In the genomic region with DNA sequence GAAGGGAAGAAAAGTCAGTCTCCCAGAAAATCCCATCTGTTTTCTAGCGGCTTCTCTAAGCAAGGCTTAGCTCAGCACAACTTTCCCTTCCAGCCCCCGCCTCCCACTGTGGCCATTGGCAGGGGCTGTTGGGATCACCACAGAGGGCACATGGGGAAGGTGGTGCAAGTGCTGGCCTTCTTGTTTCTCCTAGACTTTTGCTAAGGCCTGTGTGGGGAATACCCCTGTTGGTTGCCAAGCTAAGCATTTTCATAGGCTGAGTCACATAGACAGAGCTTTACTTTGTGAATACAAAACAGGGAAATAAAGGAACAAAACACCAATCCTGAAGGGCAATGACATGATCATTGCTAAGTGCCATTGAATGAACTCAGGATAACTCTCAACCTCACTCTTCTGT, we compare ENCODE assay signal across 11 cellular contexts. TPM values are rescaled to one million over a fixed set of nuclear protein-coding genes. Genes with fewer than 3 reads are reported as not detected.
A peak's percentile ranks its signal among the peaks of the same experiment; 100 is the strongest.
DNase-seq lines count a peak whose midpoint lies in the region; ATAC-seq, FAIRE-seq and TF ChIP-seq lines count a peak whose summit lies in the region.
"Had no signal": no experiment of that assay in that cellular context is flagged by ENCODE, and none has a peak within 500 bp of the region (broad histone marks: within the 10 kb centered on the region; RNA-seq: fewer than 3 reads in every experiment).

No MANE protein-coding gene starts in this region.

- no peaks in the 10 kb centered on the region for H3K4me1 Mint-ChIP-seq in activated T-helper 17 cell treated with anti-CD3 and anti-CD28 coated beads, Interleukin-2, amount 50 U/mL, for 72 hours

- H3K27me3 Mint-ChIP-seq in activated T-helper 17 cell treated with anti-CD3 and anti-CD28 coated beads, Interleukin-2, amount 50 U/mL, for 72 hours = no peaks in the 10 kb centered on the region
- H3K27me3 Mint-ChIP-seq: activated T-cell treated with anti-CD3 and anti-CD28 coated beads, Interleukin-2, amount 50 U/mL, for 24 hours had no signal

- DNase-seq in H54 (ENCODE audit: insufficient read length, low spot score) (peak; percentile 42), foreskin fibroblast (peak; percentile 67 to 84), stromal cell of bone marrow (ENCODE audit: low read depth) (peak; percentile 90), NOMO-1 (lab: John Stamatoyannopoulos, UW; ENCODE audit: unreplicated experiment in 2 of 2) (no peak)
- no peak for DNase-seq in activated CD8-positive, alpha-beta memory T cell treated with anti-CD3 and anti-CD28 coated beads, Interleukin-2, amount 50 U/mL, for 4 hours
- DNase-seq: activated T-cell treated with anti-CD3 and anti-CD28 coated beads, Interleukin-2, amount 50 U/mL, for 24 hours; GF-D8; NCI-H2029 had no signal

- peaks cover 5% of the 10 kb centered on the region for H3K36me3 Mint-ChIP-seq in activated T-helper 17 cell treated with anti-CD3 and anti-CD28 coated beads, Interleukin-2, amount 50 U/mL, for 72 hours (ENCODE audit: low read depth)

- no peak overlapping the region for H3K27ac Mint-ChIP-seq in activated T-helper 17 cell treated with anti-CD3 and anti-CD28 coated beads, Interleukin-2, amount 50 U/mL, for 72 hours
- H3K27ac Mint-ChIP-seq: activated T-cell treated with anti-CD3 and anti-CD28 coated beads, Interleukin-2, amount 50 U/mL, for 24 hours had no signal

- no peak for FAIRE-seq in H54 (lab: Jason Lieb, UNC)
- FAIRE-seq: colon had no signal

- TF ChIP-seq POLR2A in H54 (IDR thresholded peaks at IDR 0.05; ENCODE audit: low read depth, low read length) = no peak

- H3K4me3 ChIP-seq in foreskin fibroblast (ENCODE audit: low read depth in 1 of 2, low read length in 2 of 2) = no peak overlapping the region

- H3K4me3 Mint-ChIP-seq in activated T-helper 17 cell treated with anti-CD3 and anti-CD28 coated beads, Interleukin-2, amount 50 U/mL, for 72 hours = no peak overlapping the region
- H3K4me3 Mint-ChIP-seq: activated T-cell treated with anti-CD3 and anti-CD28 coated beads, Interleukin-2, amount 50 U/mL, for 24 hours had no signal

- no peak for TF ChIP-seq CTCF in foreskin fibroblast (IDR thresholded peaks at IDR 0.05; ENCODE audit: low read depth, low read length)

- H3K9me3 Mint-ChIP-seq in activated T-helper 17 cell treated with anti-CD3 and anti-CD28 coated beads, Interleukin-2, amount 50 U/mL, for 72 hours = no peaks in the 10 kb centered on the region
- H3K9me3 Mint-ChIP-seq: activated T-cell treated with anti-CD3 and anti-CD28 coated beads, Interleukin-2, amount 50 U/mL, for 24 hours had no signal

- ATAC-seq in activated T-helper 17 cell treated with anti-CD3 and anti-CD28 coated beads, Interleukin-2, amount 50 U/mL, for 72 hours (replicated peaks) = peak; percentile 78
- no peak for ATAC-seq in GM21528 (IDR thresholded peaks at IDR 0.05; ENCODE audit: low FRiP score, unreplicated experiment)

RNA-seq across cellular contexts. Expression of a gene that starts 32.4 kb away (rescaled TPM):
- total RNA-seq in activated T-helper 17 cell treated with anti-CD3 and anti-CD28 coated beads, Interleukin-2, amount 50 U/mL, for 72 hours = 1 to 10 TPM; 4.7 to 5.0 TPM

Comparison
In these comparisons a context has a peak if more than half of its experiments do, and no peak if none do; other contexts are left out.
1. DNase-seq: peak in H54 (single experiment), foreskin fibroblast (2 of 2) and stromal cell of bone marrow (single experiment); none in NOMO-1 (0 of 2) and activated CD8-positive, alpha-beta memory T cell treated with anti-CD3 and anti-CD28 coated beads, Interleukin-2, amount 50 U/mL, for 4 hours (single experiment).